In the genomic region with DNA sequence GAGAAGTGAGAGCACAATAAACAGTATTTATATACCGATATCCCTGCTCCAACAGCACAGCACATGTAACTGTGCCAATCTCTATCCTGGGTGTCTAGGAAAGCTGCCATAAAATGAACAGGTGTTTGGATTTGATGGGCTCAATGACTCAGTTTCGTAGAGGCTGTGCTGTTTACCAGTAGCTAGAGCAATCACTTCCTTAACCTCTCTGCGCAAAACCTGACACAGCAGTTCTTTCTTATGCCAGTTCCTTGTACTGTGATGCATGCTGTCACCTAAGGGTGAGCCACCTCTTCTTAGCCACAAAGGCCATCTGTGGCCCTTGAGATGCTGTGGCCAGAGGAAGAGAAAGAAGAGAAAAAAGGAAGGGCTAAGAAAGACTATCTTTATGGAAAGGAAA, we compare ENCODE assay signal across 1 cellular context.
TF ChIP-seq lines count a peak whose summit lies in the region.

No MANE protein-coding gene starts in this region.

TF ChIP-seq in K562, 482 proteins besides CTCF, POLR2A, EP300 and RAD21 (continued from another document):
- TF ChIP-seq, protein P1, sequence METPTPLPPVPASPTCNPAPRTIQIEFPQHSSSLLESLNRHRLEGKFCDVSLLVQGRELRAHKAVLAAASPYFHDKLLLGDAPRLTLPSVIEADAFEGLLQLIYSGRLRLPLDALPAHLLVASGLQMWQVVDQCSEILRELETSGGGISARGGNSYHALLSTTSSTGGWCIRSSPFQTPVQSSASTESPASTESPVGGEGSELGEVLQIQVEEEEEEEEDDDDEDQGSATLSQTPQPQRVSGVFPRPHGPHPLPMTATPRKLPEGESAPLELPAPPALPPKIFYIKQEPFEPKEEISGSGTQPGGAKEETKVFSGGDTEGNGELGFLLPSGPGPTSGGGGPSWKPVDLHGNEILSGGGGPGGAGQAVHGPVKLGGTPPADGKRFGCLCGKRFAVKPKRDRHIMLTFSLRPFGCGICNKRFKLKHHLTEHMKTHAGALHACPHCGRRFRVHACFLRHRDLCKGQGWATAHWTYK (CRISPR knock-in tag; IDR thresholded peaks at IDR 0.05), result no peak
- TF ChIP-seq KDM1A (IDR thresholded peaks at IDR 0.05) (no peak), MAFK (IDR thresholded peaks at IDR 0.05; ENCODE audit: low read length) (peak; percentile 33; the same call in 1 of the 2 replicates), NFIX (CRISPR knock-in tag; IDR thresholded peaks at IDR 0.05; ENCODE audit: low read depth) (no peak), ERF (CRISPR knock-in tag; IDR thresholded peaks at IDR 0.05) (no peak), ZNF140 (CRISPR knock-in tag; IDR thresholded peaks at IDR 0.05) (no peak), IRF2 (CRISPR knock-in tag; IDR thresholded peaks at IDR 0.05) (no peak), ZNF316 (IDR thresholded peaks at IDR 0.05) (peak; percentile 75), MAFG (tag; conservative IDR thresholded peaks at IDR 0.05) (0 out of 2 replicates have a peak, but pooled peaks have one; percentile 25), POU5F1 (IDR thresholded peaks at IDR 0.05; ENCODE audit: borderline replicate concordance, low read depth, low read length, partially characterized antibody) (no peak), NR2C1 (IDR thresholded peaks at IDR 0.05) (no peak), NR2C1 (tag; IDR thresholded peaks at IDR 0.05) (no peak), MTA3 (IDR thresholded peaks at IDR 0.05; ENCODE audit: borderline replicate concordance) (no peak), C11orf30 (IDR thresholded peaks at IDR 0.05; ENCODE audit: low read depth) (peak; percentile 45), SRSF1 (IDR thresholded peaks at IDR 0.05; ENCODE audit: low read depth, low read length) (no peak), PYGO2 (tag; IDR thresholded peaks at IDR 0.05) (no peak), NUFIP1 (IDR thresholded peaks at IDR 0.05; ENCODE audit: partially characterized antibody) (no peak), HMGN3 (IDR thresholded peaks at IDR 0.05; ENCODE audit: borderline replicate concordance, extremely low read depth, insufficient read length, low read depth, low read length) (no peak), TSC22D4 (tag; IDR thresholded peaks at IDR 0.05) (no peak)
- TF ChIP-seq, protein P2, sequence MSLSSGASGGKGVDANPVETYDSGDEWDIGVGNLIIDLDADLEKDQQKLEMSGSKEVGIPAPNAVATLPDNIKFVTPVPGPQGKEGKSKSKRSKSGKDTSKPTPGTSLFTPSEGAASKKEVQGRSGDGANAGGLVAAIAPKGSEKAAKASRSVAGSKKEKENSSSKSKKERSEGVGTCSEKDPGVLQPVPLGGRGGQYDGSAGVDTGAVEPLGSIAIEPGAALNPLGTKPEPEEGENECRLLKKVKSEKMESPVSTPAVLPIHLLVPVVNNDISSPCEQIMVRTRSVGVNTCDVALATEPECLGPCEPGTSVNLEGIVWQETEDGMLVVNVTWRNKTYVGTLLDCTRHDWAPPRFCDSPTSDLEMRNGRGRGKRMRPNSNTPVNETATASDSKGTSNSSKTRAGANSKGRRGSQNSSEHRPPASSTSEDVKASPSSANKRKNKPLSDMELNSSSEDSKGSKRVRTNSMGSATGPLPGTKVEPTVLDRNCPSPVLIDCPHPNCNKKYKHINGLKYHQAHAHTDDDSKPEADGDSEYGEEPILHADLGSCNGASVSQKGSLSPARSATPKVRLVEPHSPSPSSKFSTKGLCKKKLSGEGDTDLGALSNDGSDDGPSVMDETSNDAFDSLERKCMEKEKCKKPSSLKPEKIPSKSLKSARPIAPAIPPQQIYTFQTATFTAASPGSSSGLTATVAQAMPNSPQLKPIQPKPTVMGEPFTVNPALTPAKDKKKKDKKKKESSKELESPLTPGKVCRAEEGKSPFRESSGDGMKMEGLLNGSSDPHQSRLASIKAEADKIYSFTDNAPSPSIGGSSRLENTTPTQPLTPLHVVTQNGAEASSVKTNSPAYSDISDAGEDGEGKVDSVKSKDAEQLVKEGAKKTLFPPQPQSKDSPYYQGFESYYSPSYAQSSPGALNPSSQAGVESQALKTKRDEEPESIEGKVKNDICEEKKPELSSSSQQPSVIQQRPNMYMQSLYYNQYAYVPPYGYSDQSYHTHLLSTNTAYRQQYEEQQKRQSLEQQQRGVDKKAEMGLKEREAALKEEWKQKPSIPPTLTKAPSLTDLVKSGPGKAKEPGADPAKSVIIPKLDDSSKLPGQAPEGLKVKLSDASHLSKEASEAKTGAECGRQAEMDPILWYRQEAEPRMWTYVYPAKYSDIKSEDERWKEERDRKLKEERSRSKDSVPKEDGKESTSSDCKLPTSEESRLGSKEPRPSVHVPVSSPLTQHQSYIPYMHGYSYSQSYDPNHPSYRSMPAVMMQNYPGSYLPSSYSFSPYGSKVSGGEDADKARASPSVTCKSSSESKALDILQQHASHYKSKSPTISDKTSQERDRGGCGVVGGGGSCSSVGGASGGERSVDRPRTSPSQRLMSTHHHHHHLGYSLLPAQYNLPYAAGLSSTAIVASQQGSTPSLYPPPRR (CRISPR knock-in tag; IDR thresholded peaks at IDR 0.05; ENCODE audit: borderline replicate concordance), result no peak
- TF ChIP-seq, protein P3, sequence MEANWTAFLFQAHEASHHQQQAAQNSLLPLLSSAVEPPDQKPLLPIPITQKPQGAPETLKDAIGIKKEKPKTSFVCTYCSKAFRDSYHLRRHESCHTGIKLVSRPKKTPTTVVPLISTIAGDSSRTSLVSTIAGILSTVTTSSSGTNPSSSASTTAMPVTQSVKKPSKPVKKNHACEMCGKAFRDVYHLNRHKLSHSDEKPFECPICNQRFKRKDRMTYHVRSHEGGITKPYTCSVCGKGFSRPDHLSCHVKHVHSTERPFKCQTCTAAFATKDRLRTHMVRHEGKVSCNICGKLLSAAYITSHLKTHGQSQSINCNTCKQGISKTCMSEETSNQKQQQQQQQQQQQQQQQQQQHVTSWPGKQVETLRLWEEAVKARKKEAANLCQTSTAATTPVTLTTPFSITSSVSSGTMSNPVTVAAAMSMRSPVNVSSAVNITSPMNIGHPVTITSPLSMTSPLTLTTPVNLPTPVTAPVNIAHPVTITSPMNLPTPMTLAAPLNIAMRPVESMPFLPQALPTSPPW (CRISPR knock-in tag; IDR thresholded peaks at IDR 0.05), result no peak
- TF ChIP-seq, protein P4, sequence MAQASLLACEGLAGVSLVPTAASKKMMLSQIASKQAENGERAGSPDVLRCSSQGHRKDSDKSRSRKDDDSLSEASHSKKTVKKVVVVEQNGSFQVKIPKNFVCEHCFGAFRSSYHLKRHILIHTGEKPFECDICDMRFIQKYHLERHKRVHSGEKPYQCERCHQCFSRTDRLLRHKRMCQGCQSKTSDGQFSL (CRISPR knock-in tag; IDR thresholded peaks at IDR 0.05), result no peak
- TF ChIP-seq, protein P4 (tag; IDR thresholded peaks at IDR 0.05), result no peak
TF ChIP-seq in K562: peak in this region for 4.
